In genomic region chr10:14954001-14954770, GRCh38 we compare ENCODE assay signal across 8 cellular contexts. TPM values are rescaled to one million over a fixed set of nuclear protein-coding genes. Genes with fewer than 3 reads are reported as not detected.
DNase-seq lines count a peak whose midpoint lies in the region; ATAC-seq and TF ChIP-seq lines count a peak whose summit lies in the region.

Gene DCLRE1C, minus strand, starts transcription at chr10:14954096. Its CDS starts 86 bp downstream, at chr10:14954010.

- H3K4me1 Mint-ChIP-seq in activated CD4-positive, alpha-beta T cell treated with anti-CD3 and anti-CD28 coated beads, Interleukin-2, amount 10 ng/mL, durations not matched to agents 24 days and 14 days, result peaks cover 45% of the 10 kb centered on the region

- peak within 1 kb of the TSS; percentile 81 for H3K4me3 ChIP-seq in colonic mucosa

- no peaks in the 10 kb centered on the region for H3K36me3 ChIP-seq in colonic mucosa

- DNase-seq in C1 segment of cervical spinal cord (lab: John Stamatoyannopoulos, UW), result peak; percentile 65 to 92 (median 86)
- peak; percentile 82 for DNase-seq in NCI-H526 treated with DMSO at 0.1 percent for 48 hours (lab: John Stamatoyannopoulos, UW)
- peak; percentile 97 for DNase-seq in activated CD4-positive, alpha-beta T cell treated with anti-CD3 and anti-CD28 coated beads, Interleukin-2, amount 10 ng/mL, durations not matched to agents 24 days and 14 days
- DNase-seq in colonic mucosa, result peak; percentile 96
- DNase-seq in left colon, result peak; percentile 95 to 97
- peak; percentile 73 to 75 for DNase-seq in stimulated activated CD4-positive, alpha-beta T cell treated with anti-CD3 and anti-CD28 coated beads, Interleukin-1b, Interleukin-23, amount 100 ng/mL, for 4 hours (ENCODE audit: low read depth in 2 of 2)

- no peaks in the 10 kb centered on the region for H3K27me3 ChIP-seq in colonic mucosa

- ATAC-seq in GM19351 (IDR thresholded peaks at IDR 0.05; ENCODE audit: unreplicated experiment) (peak; percentile 68), HG03520 (IDR thresholded peaks at IDR 0.05; ENCODE audit: unreplicated experiment) (peak; percentile 72), left colon (peak; percentile 94)

- peak within 1 kb of the TSS; percentile 97 for H3K27ac Mint-ChIP-seq in activated CD4-positive, alpha-beta T cell treated with anti-CD3 and anti-CD28 coated beads, Interleukin-2, amount 10 ng/mL, durations not matched to agents 24 days and 14 days

- intact Hi-C loops in activated CD4-positive, alpha-beta T cell treated with anti-CD3 and anti-CD28 coated beads, Interleukin-2, amount 10 ng/mL, durations not matched to agents 24 days and 14 days (cut with micrococcal nuclease), result loop anchor here (1.0 to 10.0 kb wide), 9 partner anchors 37 to 767 kb away; partner anchors contain the start of genes CDNF, HSPA14, MSANTD7 and NMT2
- intact Hi-C loops in colonic mucosa (cut with DNase I), result no loop called here
- intact Hi-C loops in left colon (cut with DNase I, micrococcal nuclease), result loop anchor here in 1 of 2 donors (10.0 kb wide), 1 partner anchor 151 kb away; no protein-coding TSS in a partner anchor

- H3K36me3 Mint-ChIP-seq in activated CD4-positive, alpha-beta T cell treated with anti-CD3 and anti-CD28 coated beads, Interleukin-2, amount 10 ng/mL, durations not matched to agents 24 days and 14 days (ENCODE audit: low read depth), result peaks cover 12% of the 10 kb centered on the region

- no peaks in the 10 kb centered on the region for H3K9me3 Mint-ChIP-seq in activated CD4-positive, alpha-beta T cell treated with anti-CD3 and anti-CD28 coated beads, Interleukin-2, amount 10 ng/mL, durations not matched to agents 24 days and 14 days

- H3K27me3 Mint-ChIP-seq in activated CD4-positive, alpha-beta T cell treated with anti-CD3 and anti-CD28 coated beads, Interleukin-2, amount 10 ng/mL, durations not matched to agents 24 days and 14 days, result no peaks in the 10 kb centered on the region

- H3K4me3 Mint-ChIP-seq in activated CD4-positive, alpha-beta T cell treated with anti-CD3 and anti-CD28 coated beads, Interleukin-2, amount 10 ng/mL, durations not matched to agents 24 days and 14 days, result peak within 1 kb of the TSS; percentile 96

- H3K9ac ChIP-seq in colonic mucosa (ENCODE audit: low read depth in 2 of 2, low read length in 2 of 2), result peak within 1 kb of the TSS; percentile 76 to 78

- no peak for TF ChIP-seq CTCF in colonic mucosa (IDR thresholded peaks at IDR 0.05)

- H3K4me1 ChIP-seq in colonic mucosa, result peaks cover 5% of the 10 kb centered on the region

- peak within 1 kb of the TSS; percentile 86 for H3K27ac ChIP-seq in colonic mucosa

- no peaks in the 10 kb centered on the region for H3K9me3 ChIP-seq in colonic mucosa

RNA-seq across cellular contexts. Expression of gene DCLRE1C, which starts in this region (rescaled TPM):
- total RNA-seq in activated CD4-positive, alpha-beta T cell treated with anti-CD3 and anti-CD28 coated beads, Interleukin-2, amount 10 ng/mL, durations not matched to agents 24 days and 14 days, result 17.5 and 21.0 TPM in 2 replicates
- 10 to 100 TPM; 11.0 to 19.0 TPM for total RNA-seq in colonic mucosa
- 10 to 100 TPM; 10.3 to 13.7 TPM for total RNA-seq in left colon

Comparison
In these comparisons a context has a peak if more than half of its experiments do, and no peak if none do; other contexts are left out.
1. Peak in every context shown above with its lines: DNase-seq, ATAC-seq, H3K4me3 ChIP-seq and H3K27ac ChIP-seq.